In the genomic region with DNA sequence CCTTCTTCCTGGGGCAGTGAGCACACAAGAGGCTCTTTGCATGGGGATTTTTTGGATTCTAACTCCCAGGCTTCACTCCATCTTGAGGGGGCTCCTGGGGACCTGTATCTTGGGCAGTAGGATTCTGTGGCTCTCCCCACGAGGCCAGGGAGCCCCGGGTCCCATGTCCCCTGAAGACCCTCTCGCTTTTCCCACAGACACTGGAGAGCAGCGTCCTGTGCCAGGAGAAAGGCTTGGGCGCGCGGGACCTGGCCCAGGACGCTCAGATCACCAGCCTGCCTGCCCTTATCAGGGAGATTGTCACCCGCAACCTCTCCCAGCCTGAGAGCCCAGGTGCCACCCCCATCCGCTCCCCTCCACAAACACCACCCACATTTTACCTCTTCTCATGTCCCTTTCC, we compare ENCODE assay signal across 11 cellular contexts. TPM values are rescaled to one million over a fixed set of nuclear protein-coding genes. Genes with fewer than 3 reads are reported as not detected.
DNase-seq lines count a peak whose midpoint lies in the region; ATAC-seq and TF ChIP-seq lines count a peak whose summit lies in the region.
"Had no signal": no experiment of that assay in that cellular context is flagged by ENCODE, and none has a peak within 500 bp of the region (broad histone marks: within the 10 kb centered on the region; RNA-seq: fewer than 3 reads in every experiment).

No MANE protein-coding gene starts in this region.

- H4K20me1 ChIP-seq in neural progenitor cell (ENCODE audit: low read depth) = peaks cover 8% of the 10 kb centered on the region

- peaks cover 8% of the 10 kb centered on the region for H3K36me3 ChIP-seq in NT2/D1 (ENCODE audit: insufficient read depth, insufficient read length, low read length)
- H3K36me3 ChIP-seq in neural progenitor cell = no peaks in the 10 kb centered on the region
- H3K36me3 ChIP-seq: SJCRH30 had no signal

- H3K36me3 Mint-ChIP-seq in endothelial cell (ENCODE audit: low read depth, unreplicated experiment) (peaks cover 18% of the 10 kb centered on the region), neural progenitor cell (peaks cover 8% of the 10 kb centered on the region)

- no peak for ATAC-seq in HG02678 (IDR thresholded peaks at IDR 0.05; ENCODE audit: unreplicated experiment)

- H3K4me3 ChIP-seq in NT2/D1 (ENCODE audit: insufficient read length, low read depth) (peak overlapping the region; percentile 77), neural progenitor cell (peak overlapping the region; percentile 64)

- H3K27ac Mint-ChIP-seq in endothelial cell (ENCODE audit: unreplicated experiment) (peak overlapping the region; percentile 27), neural progenitor cell (peak overlapping the region; percentile 15)

- TF ChIP-seq CTCF in GM13977 (IDR thresholded peaks at IDR 0.05; ENCODE audit: extremely low read depth, insufficient read depth, missing control alignments) (no peak), endothelial cell (IDR thresholded peaks at IDR 0.05; ENCODE audit: unreplicated experiment) (no peak), neural progenitor cell (IDR thresholded peaks at IDR 0.05) (no peak)

- H3K4me3 Mint-ChIP-seq in endothelial cell (ENCODE audit: unreplicated experiment) (peak overlapping the region; percentile 89), neural progenitor cell (peak overlapping the region; percentile 90)

- H3K9ac ChIP-seq in NT2/D1 (ENCODE audit: insufficient read length, low read depth) (peak overlapping the region; percentile 85), neural progenitor cell (peak overlapping the region; percentile 42)
- H3K9ac ChIP-seq: KMS-11 had no signal

- H3K4me1 ChIP-seq in NT2/D1 (ENCODE audit: insufficient read depth, insufficient read length) (peaks cover 32% of the 10 kb centered on the region), neural progenitor cell (peaks cover 34% of the 10 kb centered on the region)

- peaks cover 57% of the 10 kb centered on the region for H3K79me2 ChIP-seq in neural progenitor cell (ENCODE audit: low read depth)

- peaks cover 21% of the 10 kb centered on the region for H3K4me1 Mint-ChIP-seq in endothelial cell (ENCODE audit: unreplicated experiment)
- peaks cover 64% of the 10 kb centered on the region for H3K4me1 Mint-ChIP-seq in neural progenitor cell

- no peak overlapping the region for H2AFZ ChIP-seq in neural progenitor cell (replicated peaks)

- DNase-seq in GM13977 (ENCODE audit: low spot score) = peak; percentile 31
- DNase-seq in NT2/D1 (ENCODE audit: low read depth, low spot score) = no peak
- DNase-seq in endothelial cell (ENCODE audit: low spot score) = no peak
- no peak for DNase-seq in neural progenitor cell (ENCODE audit: low spot score)
- no peak for DNase-seq in NCI-H1417 (lab: John Stamatoyannopoulos, UW)
- no peak for DNase-seq in NCI-H446 treated with DMSO at 0.1 percent for 48 hours (lab: John Stamatoyannopoulos, UW)
- DNase-seq: NCI-H187 treated with DMSO at 0.1 percent for 48 hours had no signal

- H3K27me3 ChIP-seq in NT2/D1 (ENCODE audit: insufficient read depth, insufficient read length) (no peaks in the 10 kb centered on the region), neural progenitor cell (no peaks in the 10 kb centered on the region)
- H3K27me3 ChIP-seq: SJCRH30 had no signal

- H3K27me3 Mint-ChIP-seq in endothelial cell (ENCODE audit: unreplicated experiment) (peaks cover 29% of the 10 kb centered on the region), neural progenitor cell (ENCODE audit: insufficient read depth, low read depth) (peaks cover 4% of the 10 kb centered on the region)

- H3F3A ChIP-seq in neural progenitor cell (ENCODE audit: low read depth) = peaks cover 45% of the 10 kb centered on the region

- no peaks in the 10 kb centered on the region for H3K9me3 Mint-ChIP-seq in endothelial cell (ENCODE audit: unreplicated experiment)
- no peaks in the 10 kb centered on the region for H3K9me3 Mint-ChIP-seq in neural progenitor cell

- peak overlapping the region; percentile 100 for H3K4me2 ChIP-seq in neural progenitor cell
- H3K4me2 ChIP-seq: KMS-11 had no signal

- in situ Hi-C loops in GM13977 (cut with MboI; ENCODE audit: low pct_unique_long_range_greater_than_20kb, low sequenced_read_pairs, unreplicated experiment) = no loop called here

- H3K27ac ChIP-seq in neural progenitor cell = no peak overlapping the region
- H3K27ac ChIP-seq: KMS-11 had no signal

- H3K9me3 ChIP-seq in NT2/D1 (ENCODE audit: insufficient read depth, low read length) = no peaks in the 10 kb centered on the region
- no peaks in the 10 kb centered on the region for H3K9me3 ChIP-seq in neural progenitor cell (ENCODE audit: low read depth)
- H3K9me3 ChIP-seq: SJCRH30 had no signal

RNA-seq across cellular contexts. Expression of a gene that starts 0.7 kb away (rescaled TPM):
- total RNA-seq in endothelial cell (ENCODE audit: unreplicated experiment) (38.9 TPM), neural progenitor cell (ENCODE audit: low replicate concordance) (15.2 and 76.7 TPM in 2 replicates)

RNA-seq across cellular contexts. Expression of a gene that starts 26.7 kb away (rescaled TPM):
- total RNA-seq in endothelial cell (ENCODE audit: unreplicated experiment) (3,428 TPM), neural progenitor cell (ENCODE audit: low replicate concordance) (under 0.01 TPM in 2 replicates)
- total RNA-seq: G401 had no signal

RNA-seq across cellular contexts. Expression of a gene that starts 58.0 kb away (rescaled TPM):
- 154 TPM for total RNA-seq in endothelial cell (ENCODE audit: unreplicated experiment)
- total RNA-seq in neural progenitor cell (ENCODE audit: low replicate concordance) = 68.8 and 160 TPM in 2 replicates

Comparison
In these comparisons a context has a peak if more than half of its experiments do, and no peak if none do; other contexts are left out.
1. RNA of a gene that starts 26.7 kb away (total RNA-seq): 3,428 TPM in endothelial cell (single experiment); under 0.01 TPM in neural progenitor cell; every median in the first group is over 1,000 times any median in the second.